Comparison of ENCODE assay signal across 1 cellular context in genomic region chr16:67183627-67184452, GRCh38.
TF ChIP-seq lines count a peak whose summit lies in the region.

TSS of gene MATCAP1 (minus strand) at chr16:67183963. CDS start at chr16:67180610, 3,353 bp downstream.

TF ChIP-seq in K562, 482 proteins besides CTCF, POLR2A, EP300 and RAD21 (continued from another document and continues in another):
- peak; percentile 96 for TF ChIP-seq CREM (IDR thresholded peaks at IDR 0.05; ENCODE audit: low read depth)
- TF ChIP-seq ZNF740 (CRISPR knock-in tag; IDR thresholded peaks at IDR 0.05): no peak
- TF ChIP-seq ZNF740 (tag; IDR thresholded peaks at IDR 0.05): 0 out of 4 replicates have a peak, but pooled peaks of 1 of the 2 experiments have one; percentile 35
- TF ChIP-seq NFATC3 (IDR thresholded peaks at IDR 0.05): no peak
- no peak for TF ChIP-seq ZNF354B (CRISPR knock-in tag; IDR thresholded peaks at IDR 0.05)
- peak; percentile 60; the same call in 1 of the 2 replicates for TF ChIP-seq ARID4B (CRISPR knock-in tag; IDR thresholded peaks at IDR 0.05)
- peak; percentile 95 for TF ChIP-seq CEBPB (tag; IDR thresholded peaks at IDR 0.05)
- peak; percentile 83; the same call in 1 of the 2 replicates for TF ChIP-seq TFAP4 (CRISPR knock-in tag; IDR thresholded peaks at IDR 0.05; ENCODE audit: borderline replicate concordance)
- no peak for TF ChIP-seq ZBTB43 (CRISPR knock-in tag; IDR thresholded peaks at IDR 0.05)
- TF ChIP-seq ZNF699 (CRISPR knock-in tag; IDR thresholded peaks at IDR 0.05; ENCODE audit: insufficient replicate concordance): no peak
- 0 out of 2 replicates have a peak, but pooled peaks have one; percentile 25 for TF ChIP-seq MITF (IDR thresholded peaks at IDR 0.05)
- TF ChIP-seq ZNF398 (CRISPR knock-in tag; IDR thresholded peaks at IDR 0.05): no peak
- peak; percentile 36 for TF ChIP-seq TAF1 (IDR thresholded peaks at IDR 0.05; ENCODE audit: control insufficient read depth, extremely low read depth, insufficient read depth, low read length, severe bottlenecking)
- TF ChIP-seq U2AF1 (optimal IDR thresholded peaks at IDR 0.05; ENCODE audit: low read depth, low read length): peak; percentile 61
- TF ChIP-seq E2F6 (IDR thresholded peaks at IDR 0.05; ENCODE audit: borderline replicate concordance in 1 of 2, extremely low read depth in 1 of 2, insufficient read depth in 1 of 2, insufficient read length in 1 of 2, low read depth in 1 of 2, low read length in 1 of 2, poor library complexity in 1 of 2, severe bottlenecking in 1 of 2): peak in 1 of 2 experiments; percentile 61
- TF ChIP-seq NR0B1 (IDR thresholded peaks at IDR 0.05; ENCODE audit: partially characterized antibody): no peak
- TF ChIP-seq ZNF253 (CRISPR knock-in tag; conservative IDR thresholded peaks at IDR 0.05): no peak
- peak; percentile 55; the same call in 1 of the 2 replicates for TF ChIP-seq MYC (IDR thresholded peaks at IDR 0.05; ENCODE audit: low read depth, low read length)
- no peak for TF ChIP-seq MYC (CRISPR knock-in tag; IDR thresholded peaks at IDR 0.05; ENCODE audit: borderline replicate concordance, low read depth)
- peak; percentile 15; the same call in 1 of the 2 replicates for TF ChIP-seq CEBPZ (IDR thresholded peaks at IDR 0.05; ENCODE audit: borderline replicate concordance, low read depth, low read length)
- no peak for TF ChIP-seq ZNF263 (CRISPR knock-in tag; IDR thresholded peaks at IDR 0.05; ENCODE audit: borderline replicate concordance)
- TF ChIP-seq ZNF639 (CRISPR knock-in tag; conservative IDR thresholded peaks at IDR 0.05 in 1 of 2, IDR thresholded peaks at IDR 0.05 in 1 of 2): peak in 1 of 2 experiments; percentile 83; a peak in 2 of 4 replicates
- no peak for TF ChIP-seq TCF3 (CRISPR knock-in tag; IDR thresholded peaks at IDR 0.05)
- TF ChIP-seq RBM25 (IDR thresholded peaks at IDR 0.05; ENCODE audit: low read depth, low read length, severe bottlenecking): peak; percentile 70
- peak; percentile 82 for TF ChIP-seq NEUROD1 (IDR thresholded peaks at IDR 0.05; ENCODE audit: borderline replicate concordance, low read depth, low read length, partially characterized antibody)
- TF ChIP-seq KLF1 (tag; IDR thresholded peaks at IDR 0.05): peak; percentile 85
- peak; percentile 87 for TF ChIP-seq CEBPG (CRISPR knock-in tag; IDR thresholded peaks at IDR 0.05)
- peak; percentile 52 to 88; a peak in 3 of 4 replicates for TF ChIP-seq CEBPG (tag; conservative IDR thresholded peaks at IDR 0.05 in 1 of 2, IDR thresholded peaks at IDR 0.05 in 1 of 2)
